Comparison of ENCODE assay signal across 17 cellular contexts in the genomic region with DNA sequence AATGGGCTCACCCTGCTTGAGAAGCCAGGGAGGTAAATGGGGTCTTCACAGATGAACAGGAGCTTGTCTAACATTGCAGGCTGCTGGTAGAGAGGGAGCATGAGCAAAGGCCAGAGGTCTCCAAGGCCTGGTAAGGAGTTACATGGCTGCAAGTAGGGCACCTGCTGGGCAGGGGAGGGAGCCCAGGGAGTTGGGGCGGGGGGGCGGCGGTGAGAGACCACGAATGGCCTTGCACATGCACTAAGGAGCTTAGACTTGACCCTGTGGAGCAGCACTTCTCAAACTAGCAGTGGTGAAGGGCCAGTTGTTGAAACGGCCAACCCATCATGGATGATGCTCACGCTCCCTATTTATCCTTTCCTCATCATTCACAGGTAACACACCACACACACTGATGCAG. TPM values are rescaled to one million over a fixed set of nuclear protein-coding genes. Genes with fewer than 3 reads are reported as not detected.
DNase-seq lines count a peak whose midpoint lies in the region; ATAC-seq lines count a peak whose summit lies in the region.
"Had no signal": no experiment of that assay in that cellular context is flagged by ENCODE, and none has a peak within 500 bp of the region (broad histone marks: within the 10 kb centered on the region; RNA-seq: fewer than 3 reads in every experiment).

No MANE protein-coding gene starts in this region.

- H3K9me3 Mint-ChIP-seq in activated CD4-positive, alpha-beta T cell treated with anti-CD3 and anti-CD28 coated beads for 36 hours (ENCODE audit: low read depth) = no peaks in the 10 kb centered on the region
- H3K9me3 Mint-ChIP-seq in CD8-positive, alpha-beta memory T cell = no peaks in the 10 kb centered on the region
- no peaks in the 10 kb centered on the region for H3K9me3 Mint-ChIP-seq in immature natural killer cell
- H3K9me3 Mint-ChIP-seq: endodermal cell had no signal

- intact Hi-C loops in activated CD4-positive, alpha-beta T cell treated with anti-CD3 and anti-CD28 coated beads for 36 hours (cut with DNase I, micrococcal nuclease) = loop anchor here in 1 of 2 experiments (2.0 kb wide), 1 partner anchor 29 kb away; no protein-coding TSS in a partner anchor

- H3K27me3 ChIP-seq in CD8-positive, alpha-beta memory T cell (ENCODE audit: insufficient read depth, low read length, poor library complexity, severe bottlenecking) = no peaks in the 10 kb centered on the region
- H3K27me3 ChIP-seq: BLaER1 treated with 17β-estradiol and CSF1 and Interleukin-3, amounts not matched to agents 10 nM and 100 nM had no signal

- H3K27me3 Mint-ChIP-seq in activated CD4-positive, alpha-beta T cell treated with anti-CD3 and anti-CD28 coated beads for 36 hours = no peaks in the 10 kb centered on the region
- no peaks in the 10 kb centered on the region for H3K27me3 Mint-ChIP-seq in CD8-positive, alpha-beta memory T cell
- H3K27me3 Mint-ChIP-seq in T-helper 17 cell = no peaks in the 10 kb centered on the region
- peaks cover 0 to 1% (median 0%) of the 10 kb centered on the region in 3 donors for H3K27me3 Mint-ChIP-seq in immature natural killer cell (ENCODE audit: low read depth in 3 of 3)

- no peaks in the 10 kb centered on the region for H3K36me3 ChIP-seq in CD8-positive, alpha-beta memory T cell (ENCODE audit: insufficient read depth, low read length)

- CTCF ChIA-PET in activated CD4-positive, alpha-beta T cell treated with anti-CD3 and anti-CD28 coated beads for 36 hours (lab: Charles Lee) = interaction anchor here (0.6 to 1.4 kb wide), 3 partner anchors 17 to 43 kb away, joined by 3 to 5 read pairs (median 3); no protein-coding TSS in a partner anchor
- CTCF ChIA-PET in CD8-positive, alpha-beta memory T cell (lab: Charles Lee) = interaction anchor here (1.1 kb wide), 1 partner anchor 42 kb away, joined by 5 read pairs; no protein-coding TSS in a partner anchor

- no peak for DNase-seq in activated CD4-positive, alpha-beta T cell treated with anti-CD3 and anti-CD28 coated beads for 36 hours
- no peak for DNase-seq in activated CD4-positive, alpha-beta T cell treated with anti-CD3 and anti-CD28 coated beads for 4 hours
- DNase-seq in CD8-positive, alpha-beta memory T cell = no peak
- DNase-seq in T-helper 17 cell (no peak), immature natural killer cell (no peak), NCI-H2029 (lab: John Stamatoyannopoulos, UW) (no peak), midbrain (lab: John Stamatoyannopoulos, UW) (no peak)
- DNase-seq: amygdala; DMS79 treated with DMSO at 0.1 percent for 48 hours; endodermal cell; hippocampal formation; kidney glomerular epithelial cell; NCI-H1092; NCI-H774; stimulated activated CD4-positive, alpha-beta T cell treated with anti-CD3 and anti-CD28 coated beads, Interleukin-4, amount 100 ng/mL, for 4 hours had no signal

- ATAC-seq in activated CD4-positive, alpha-beta T cell treated with anti-CD3 and anti-CD28 coated beads for 36 hours = no peak
- ATAC-seq in T-helper 17 cell = peak; percentile 27
- no peak for ATAC-seq in GM18873 (IDR thresholded peaks at IDR 0.05; ENCODE audit: low FRiP score, unreplicated experiment)

- H3K4me3 Mint-ChIP-seq in activated CD4-positive, alpha-beta T cell treated with anti-CD3 and anti-CD28 coated beads for 36 hours = peak overlapping the region; percentile 51
- peak overlapping the region in 6 of 7 donors; percentile 59 to 76 (median 70) for H3K4me3 Mint-ChIP-seq in CD8-positive, alpha-beta memory T cell
- H3K4me3 Mint-ChIP-seq in T-helper 17 cell = peak overlapping the region; percentile 77
- H3K4me3 Mint-ChIP-seq in immature natural killer cell = peak overlapping the region in 1 of 5 donors; percentile 69
- H3K4me3 Mint-ChIP-seq: endodermal cell had no signal

- no peak overlapping the region for H3K27ac ChIP-seq in CD8-positive, alpha-beta memory T cell (ENCODE audit: low read depth, low read length)
- H3K27ac ChIP-seq: BLaER1 treated with 17β-estradiol and CSF1 and Interleukin-3, amounts not matched to agents 10 nM and 100 nM had no signal

- H3K27ac Mint-ChIP-seq in activated CD4-positive, alpha-beta T cell treated with anti-CD3 and anti-CD28 coated beads for 36 hours = peak overlapping the region; percentile 96
- H3K27ac Mint-ChIP-seq in CD8-positive, alpha-beta memory T cell = peak overlapping the region in 7 of 8 donors; percentile 65 to 94 (median 92)
- H3K27ac Mint-ChIP-seq in T-helper 17 cell = no peak overlapping the region
- H3K27ac Mint-ChIP-seq in immature natural killer cell = peak overlapping the region; percentile 26 to 95 (median 75)
- H3K27ac Mint-ChIP-seq: endodermal cell had no signal

- peaks cover 42% of the 10 kb centered on the region for H3K4me1 ChIP-seq in CD8-positive, alpha-beta memory T cell (ENCODE audit: insufficient read depth, low read length)

- H3K9me3 ChIP-seq in CD8-positive, alpha-beta memory T cell (ENCODE audit: low read length) = no peaks in the 10 kb centered on the region
- no peaks in the 10 kb centered on the region for H3K9me3 ChIP-seq in T-helper 17 cell (ENCODE audit: control insufficient read depth, low read length, poor library complexity, severe bottlenecking)

- H3K4me3 ChIP-seq in CD8-positive, alpha-beta memory T cell (ENCODE audit: low read length) = no peak overlapping the region
- H3K4me3 ChIP-seq: BLaER1 treated with 17β-estradiol and CSF1 and Interleukin-3, amounts not matched to agents 10 nM and 100 nM had no signal

- peaks cover 88% of the 10 kb centered on the region for H3K4me1 Mint-ChIP-seq in activated CD4-positive, alpha-beta T cell treated with anti-CD3 and anti-CD28 coated beads for 36 hours
- peaks cover 74 to 89% (median 80%) of the 10 kb centered on the region in 3 donors for H3K4me1 Mint-ChIP-seq in CD8-positive, alpha-beta memory T cell
- H3K4me1 Mint-ChIP-seq in T-helper 17 cell (peaks cover 72% of the 10 kb centered on the region), immature natural killer cell (peaks cover 38 to 77% of the 10 kb centered on the region in 2 donors)

- H3K36me3 Mint-ChIP-seq in activated CD4-positive, alpha-beta T cell treated with anti-CD3 and anti-CD28 coated beads for 36 hours (ENCODE audit: low read depth) = peaks cover 26% of the 10 kb centered on the region
- peaks cover 21 to 53% (median 25%) of the 10 kb centered on the region in 3 donors for H3K36me3 Mint-ChIP-seq in CD8-positive, alpha-beta memory T cell
- H3K36me3 Mint-ChIP-seq in T-helper 17 cell (ENCODE audit: low read depth) (peaks cover 12% of the 10 kb centered on the region), immature natural killer cell (peaks cover 11 to 40% (median 11%) of the 10 kb centered on the region in 3 donors)

- POLR2A ChIA-PET in activated CD4-positive, alpha-beta T cell treated with anti-CD3 and anti-CD28 coated beads for 36 hours (lab: Charles Lee) = no interaction called here
- POLR2A ChIA-PET in CD8-positive, alpha-beta memory T cell (lab: Charles Lee) = interaction anchor here (0.7 kb wide), 1 partner anchor 38 kb away, joined by 3 read pairs; no protein-coding TSS in a partner anchor

RNA-seq across cellular contexts. Expression of a gene that starts 38.4 kb away (rescaled TPM):
- total RNA-seq in activated CD4-positive, alpha-beta T cell treated with anti-CD3 and anti-CD28 coated beads for 36 hours = 10 to 100 TPM; 23.7 to 26.8 TPM
- 10 to 100 TPM; 24.7 to 25.5 TPM for total RNA-seq in CD8-positive, alpha-beta memory T cell
- 92.1 TPM for polyA plus RNA-seq in CD8-positive, alpha-beta memory T cell
- 100 to 1,000 TPM; 185 to 196 TPM for total RNA-seq in T-helper 17 cell
- 10 to 100 TPM; 30.7 to 52.9 (median 31.3) TPM for polyA plus RNA-seq in immature natural killer cell

Comparison
In these comparisons a context has a peak if more than half of its experiments do, and no peak if none do; other contexts are left out.
1. RNA of a gene that starts 38.4 kb away (total RNA-seq): 185 to 196 TPM in T-helper 17 cell; 23.7 to 26.8 TPM in activated CD4-positive, alpha-beta T cell treated with anti-CD3 and anti-CD28 coated beads for 36 hours and 24.7 to 25.5 TPM in CD8-positive, alpha-beta memory T cell; every median in the first group is over 4 times any median in the second.